Comparison of ENCODE assay signal across 1 cellular context in the genomic region with DNA sequence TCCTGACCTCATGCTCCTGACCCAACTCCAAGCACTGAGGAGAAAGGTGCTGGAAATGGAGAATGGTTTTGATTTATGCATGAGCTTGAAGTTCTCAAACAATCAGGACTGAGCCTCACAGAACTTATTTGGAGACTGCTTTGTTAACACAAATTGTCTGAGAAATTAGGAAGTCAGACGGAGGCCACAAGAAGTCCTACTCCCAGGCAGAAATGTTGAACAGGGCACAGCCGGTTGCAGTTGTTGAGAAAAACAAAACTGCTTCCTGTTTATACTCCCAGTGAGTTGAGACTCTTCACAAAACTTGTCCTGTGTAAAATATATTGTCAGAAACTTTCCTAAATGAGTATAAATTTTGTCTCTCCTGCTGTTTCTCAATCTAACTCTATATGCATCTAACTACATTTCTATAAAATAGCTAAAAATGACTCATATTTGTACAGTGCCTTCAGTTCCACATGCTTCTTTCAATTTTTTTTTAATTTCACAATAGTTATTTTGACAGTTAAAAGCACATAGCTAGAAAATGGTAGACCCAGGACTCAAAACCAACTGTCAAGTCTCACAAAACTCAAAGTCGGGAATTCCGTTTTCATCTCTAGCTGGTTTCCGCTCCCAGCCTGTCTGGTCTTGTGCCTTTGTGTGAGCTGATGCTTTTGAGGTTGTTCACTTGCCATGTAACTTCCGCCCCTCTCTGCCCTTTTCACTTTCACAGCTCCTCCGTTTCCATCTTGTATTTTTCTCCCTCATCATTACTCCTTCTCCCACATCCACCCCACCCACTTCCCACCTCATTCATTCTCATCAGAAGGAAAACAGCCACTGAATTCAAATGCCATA.
TF ChIP-seq lines count a peak whose summit lies in the region.

No MANE protein-coding gene starts in this region.

TF ChIP-seq in SK-N-SH, 30 proteins besides CTCF, POLR2A, EP300 and RAD21 (continued from another document):
- TF ChIP-seq, protein P1, sequence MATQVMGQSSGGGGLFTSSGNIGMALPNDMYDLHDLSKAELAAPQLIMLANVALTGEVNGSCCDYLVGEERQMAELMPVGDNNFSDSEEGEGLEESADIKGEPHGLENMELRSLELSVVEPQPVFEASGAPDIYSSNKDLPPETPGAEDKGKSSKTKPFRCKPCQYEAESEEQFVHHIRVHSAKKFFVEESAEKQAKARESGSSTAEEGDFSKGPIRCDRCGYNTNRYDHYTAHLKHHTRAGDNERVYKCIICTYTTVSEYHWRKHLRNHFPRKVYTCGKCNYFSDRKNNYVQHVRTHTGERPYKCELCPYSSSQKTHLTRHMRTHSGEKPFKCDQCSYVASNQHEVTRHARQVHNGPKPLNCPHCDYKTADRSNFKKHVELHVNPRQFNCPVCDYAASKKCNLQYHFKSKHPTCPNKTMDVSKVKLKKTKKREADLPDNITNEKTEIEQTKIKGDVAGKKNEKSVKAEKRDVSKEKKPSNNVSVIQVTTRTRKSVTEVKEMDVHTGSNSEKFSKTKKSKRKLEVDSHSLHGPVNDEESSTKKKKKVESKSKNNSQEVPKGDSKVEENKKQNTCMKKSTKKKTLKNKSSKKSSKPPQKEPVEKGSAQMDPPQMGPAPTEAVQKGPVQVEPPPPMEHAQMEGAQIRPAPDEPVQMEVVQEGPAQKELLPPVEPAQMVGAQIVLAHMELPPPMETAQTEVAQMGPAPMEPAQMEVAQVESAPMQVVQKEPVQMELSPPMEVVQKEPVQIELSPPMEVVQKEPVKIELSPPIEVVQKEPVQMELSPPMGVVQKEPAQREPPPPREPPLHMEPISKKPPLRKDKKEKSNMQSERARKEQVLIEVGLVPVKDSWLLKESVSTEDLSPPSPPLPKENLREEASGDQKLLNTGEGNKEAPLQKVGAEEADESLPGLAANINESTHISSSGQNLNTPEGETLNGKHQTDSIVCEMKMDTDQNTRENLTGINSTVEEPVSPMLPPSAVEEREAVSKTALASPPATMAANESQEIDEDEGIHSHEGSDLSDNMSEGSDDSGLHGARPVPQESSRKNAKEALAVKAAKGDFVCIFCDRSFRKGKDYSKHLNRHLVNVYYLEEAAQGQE (IDR thresholded peaks at IDR 0.05; ENCODE audit: low read depth, low read length) = no peak
- TF ChIP-seq TCF12 (IDR thresholded peaks at IDR 0.05) (no peak), POLR2AphosphoS5 (IDR thresholded peaks at IDR 0.05; ENCODE audit: low read depth, low read length) (no peak), EZH2phosphoT487 (IDR thresholded peaks at IDR 0.05; ENCODE audit: borderline replicate concordance, low read depth) (no peak), GATA2 (CRISPR knock-in tag; IDR thresholded peaks at IDR 0.05) (no peak), YY1 (IDR thresholded peaks at IDR 0.05; ENCODE audit: low read depth) (no peak), JUND (IDR thresholded peaks at IDR 0.05) (no peak), CHD2 (IDR thresholded peaks at IDR 0.05; ENCODE audit: low read length, partially characterized antibody) (no peak), MXI1 (IDR thresholded peaks at IDR 0.05; ENCODE audit: low read depth, low read length) (no peak), TEAD4 (IDR thresholded peaks at IDR 0.05; ENCODE audit: borderline replicate concordance, insufficient read depth) (no peak), RFX5 (IDR thresholded peaks at IDR 0.05; ENCODE audit: low read length) (no peak)
- TF ChIP-seq, protein P2, sequence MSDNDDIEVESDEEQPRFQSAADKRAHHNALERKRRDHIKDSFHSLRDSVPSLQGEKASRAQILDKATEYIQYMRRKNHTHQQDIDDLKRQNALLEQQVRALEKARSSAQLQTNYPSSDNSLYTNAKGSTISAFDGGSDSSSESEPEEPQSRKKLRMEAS (IDR thresholded peaks at IDR 0.05; ENCODE audit: low read depth) = no peak
- TF ChIP-seq, protein P3, sequence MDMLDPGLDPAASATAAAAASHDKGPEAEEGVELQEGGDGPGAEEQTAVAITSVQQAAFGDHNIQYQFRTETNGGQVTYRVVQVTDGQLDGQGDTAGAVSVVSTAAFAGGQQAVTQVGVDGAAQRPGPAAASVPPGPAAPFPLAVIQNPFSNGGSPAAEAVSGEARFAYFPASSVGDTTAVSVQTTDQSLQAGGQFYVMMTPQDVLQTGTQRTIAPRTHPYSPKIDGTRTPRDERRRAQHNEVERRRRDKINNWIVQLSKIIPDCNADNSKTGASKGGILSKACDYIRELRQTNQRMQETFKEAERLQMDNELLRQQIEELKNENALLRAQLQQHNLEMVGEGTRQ (IDR thresholded peaks at IDR 0.05; ENCODE audit: borderline replicate concordance, low read depth, low read length) = no peak
